Comparison of ENCODE assay signal across 8 cellular contexts in the genomic region with DNA sequence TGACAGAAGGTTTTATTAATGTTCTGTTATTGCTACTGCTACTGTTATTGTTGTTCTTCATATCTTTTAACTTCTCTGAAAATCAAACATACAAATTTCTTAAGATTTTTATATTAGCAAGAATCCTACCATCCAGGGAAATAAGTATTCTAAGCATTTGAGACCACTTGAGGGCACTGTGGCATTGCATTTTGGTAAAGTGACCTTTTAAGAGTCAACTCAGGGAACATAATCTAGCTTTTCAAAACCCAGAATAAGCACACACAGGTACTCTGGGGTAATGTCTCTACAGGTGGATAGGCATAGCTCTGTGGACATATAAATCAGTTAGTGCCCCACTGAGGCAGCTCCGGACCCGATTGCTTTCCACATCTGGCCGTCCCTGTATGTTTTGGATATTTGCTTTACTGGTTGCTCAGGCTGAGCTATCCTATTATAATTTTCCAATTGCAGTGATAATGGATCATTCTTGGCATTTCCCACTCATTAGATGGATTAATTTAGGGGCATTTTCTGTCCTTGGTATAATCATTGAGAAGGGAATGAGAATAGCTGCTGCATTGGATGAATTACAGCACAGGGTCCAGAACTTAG.
DNase-seq lines count a peak whose midpoint lies in the region; ATAC-seq, FAIRE-seq and TF ChIP-seq lines count a peak whose summit lies in the region.

No MANE protein-coding gene starts in this region.

- H3K79me1 ChIP-seq in H1 (ENCODE audit: low read depth, low read length), result no peaks in the 10 kb centered on the region

- H2BK20ac ChIP-seq in H1 (ENCODE audit: low read length), result 0 out of 2 replicates have a peak overlapping the region, but pooled peaks have one; percentile 9

- H2AFZ ChIP-seq in H1 (ENCODE audit: low read length), result peak overlapping the region; percentile 65; the same call in 1 of the 2 replicates
- H2AFZ ChIP-seq in neural cell (ENCODE audit: low read depth, low read length), result no peak overlapping the region

- H2BK5ac ChIP-seq in H1 (ENCODE audit: low read depth, low read length), result no peak overlapping the region

- TF ChIP-seq RAD21 in H1 (IDR thresholded peaks at IDR 0.05 in 1 of 2, conservative IDR thresholded peaks at IDR 0.05 in 1 of 2; ENCODE audit: low read depth in 2 of 2, low read length in 2 of 2) (peak; percentile 88 to 89), neural cell (conservative IDR thresholded peaks at IDR 0.05) (peak; percentile 94)

- H2BK15ac ChIP-seq in H1 (ENCODE audit: low read length), result no peak overlapping the region

- H3K9ac ChIP-seq in H1 (replicated peaks in 1 of 4; ENCODE audit: extremely low read depth in 1 of 4, low read depth in 3 of 4, low read length in 3 of 4), result no peak overlapping the region
- H3K9ac ChIP-seq in neural cell (ENCODE audit: low read length), result no peak overlapping the region

- POLR2A ChIA-PET in H1 (lab: Charles Lee; ENCODE audit: partially characterized antibody), result no interaction called here

- H2AK5ac ChIP-seq in H1 (ENCODE audit: low read depth, low read length), result no peak overlapping the region

- CTCF ChIA-PET in H1 (lab: Charles Lee; ENCODE audit: partially characterized antibody), result interaction anchor here (0.6 to 6.6 kb wide), 50 partner anchors 10 to 1597 kb away, joined by 3 to 68 read pairs (median 4); no protein-coding TSS in a partner anchor

- H4K20me1 ChIP-seq in H1 (replicated peaks in 1 of 2; ENCODE audit: control insufficient read depth in 1 of 2, insufficient read depth in 2 of 2, low read length in 2 of 2) (no peaks in the 10 kb centered on the region), neural cell (ENCODE audit: insufficient read depth) (no peaks in the 10 kb centered on the region)

- no peaks in the 10 kb centered on the region; the same call in 1 of the 2 replicates for H3K23me2 ChIP-seq in H1 (ENCODE audit: low read depth, low read length)

- TF ChIP-seq EP300 in H1 (IDR thresholded peaks at IDR 0.05; ENCODE audit: borderline replicate concordance in 1 of 2, low read depth in 2 of 2, low read length in 2 of 2), result no peak
- TF ChIP-seq EP300 in neural cell (conservative IDR thresholded peaks at IDR 0.05; ENCODE audit: poor library complexity, severe bottlenecking), result no peak

- H3K27me3 ChIP-seq in HAP-1 (ENCODE audit: low read depth) (no peaks in the 10 kb centered on the region), H1 (replicated peaks in 1 of 4; ENCODE audit: control insufficient read depth in 3 of 4, extremely low read depth in 1 of 4, insufficient read depth in 3 of 4, low read length in 3 of 4) (no peaks in the 10 kb centered on the region), neural cell (ENCODE audit: insufficient read depth, low read depth, low read length) (no peaks in the 10 kb centered on the region)

- H3K79me2 ChIP-seq in H1 (ENCODE audit: control insufficient read depth in 1 of 2, insufficient read depth in 2 of 2, low read length in 2 of 2) (no peaks in the 10 kb centered on the region), neural cell (replicated peaks; ENCODE audit: insufficient read depth, low read length) (no peaks in the 10 kb centered on the region)

- no peak overlapping the region for H3K56ac ChIP-seq in H1 (replicated peaks; ENCODE audit: insufficient read length, low read depth, low read length)

- H3K36me3 Mint-ChIP-seq in activated naive CD4-positive, alpha-beta T cell treated with anti-CD3 and anti-CD28 coated beads, Interleukin-2, amount 50 U/mL, for 72 hours, result peaks cover 0 to 7% of the 10 kb centered on the region in 2 donors

- WGBS in H1 (ENCODE audit: extremely low coverage in 1 of 2, insufficient coverage in 1 of 2, insufficient read length in 1 of 2, insufficient replicate concordance in 2 of 2, low coverage in 1 of 2, low lambda C conversion rate in 2 of 2, missing lambda C conversion rate in 1 of 2), 2 experiments, result 87% methylated on average over 3 of the region's 3 CpGs; no CpG with 5 or more reads in 1 of the 2 experiments

- H3K4me2 ChIP-seq in H1 (ENCODE audit: insufficient read depth in 1 of 2, low read depth in 2 of 2, low read length in 2 of 2), result no peak overlapping the region
- no peak overlapping the region for H3K4me2 ChIP-seq in neural cell (ENCODE audit: low read length)

- in situ Hi-C loops in HAP-1 (cut with MboI; ENCODE audit: low sequenced_read_pairs), result loop anchor here (25.0 kb wide), 1 partner anchor 1651 kb away; the partner anchor contains the start of gene CDH11

- ATAC-seq in activated naive CD4-positive, alpha-beta T cell treated with anti-CD3 and anti-CD28 coated beads, Interleukin-2, amount 50 U/mL, for 72 hours, result no peak
- ATAC-seq in HG03354 (IDR thresholded peaks at IDR 0.05; ENCODE audit: poor library complexity, severe bottlenecking, unreplicated experiment), result no peak

- peaks cover 33 to 37% of the 10 kb centered on the region in 2 donors for H3K9me3 Mint-ChIP-seq in activated naive CD4-positive, alpha-beta T cell treated with anti-CD3 and anti-CD28 coated beads, Interleukin-2, amount 50 U/mL, for 72 hours

- H4K91ac ChIP-seq in H1 (replicated peaks; ENCODE audit: insufficient read length, low read length), result no peak overlapping the region

- H3K14ac ChIP-seq in H1 (ENCODE audit: insufficient read length), result no peak overlapping the region

- no peak overlapping the region for H4K5ac ChIP-seq in H1 (ENCODE audit: insufficient read length, low read depth, low read length)

- no peaks in the 10 kb centered on the region for H3K9me3 ChIP-seq in HAP-1
- no peaks in the 10 kb centered on the region for H3K9me3 ChIP-seq in H1 (ENCODE audit: insufficient read depth in 2 of 2, low read depth in 1 of 2, low read length in 1 of 2)
- no peaks in the 10 kb centered on the region for H3K9me3 ChIP-seq in neural cell (ENCODE audit: low read length)

- H3K4me1 ChIP-seq in HAP-1, result no peaks in the 10 kb centered on the region
- H3K4me1 ChIP-seq in H1 (replicated peaks in 1 of 4; ENCODE audit: control insufficient read depth in 3 of 4, insufficient read depth in 4 of 4, low read length in 3 of 4), result peaks cover 0 to 3% (median 0%) of the 10 kb centered on the region in 4 experiments; a peak in 1 of 7 replicates

- H3K4me3 ChIP-seq in HAP-1, result no peak overlapping the region
- H3K4me3 ChIP-seq in H1 (ENCODE audit: extremely low read depth in 1 of 4, insufficient read depth in 2 of 4, low read depth in 3 of 4, low read length in 4 of 4), result no peak overlapping the region
- no peak overlapping the region for H3K4me3 ChIP-seq in neural cell (ENCODE audit: low read length)

- H2BK12ac ChIP-seq in H1 (ENCODE audit: low read depth, low read length), result no peak overlapping the region

- no peak overlapping the region for H4K8ac ChIP-seq in H1 (ENCODE audit: extremely low read depth, insufficient read depth, low read length)

- peak; percentile 55 for FAIRE-seq in H1 (lab: Jason Lieb, UNC)

- no peak overlapping the region for H3K27ac Mint-ChIP-seq in activated naive CD4-positive, alpha-beta T cell treated with anti-CD3 and anti-CD28 coated beads, Interleukin-2, amount 50 U/mL, for 72 hours

- no peak overlapping the region for H3K23ac ChIP-seq in H1 (ENCODE audit: insufficient read length)

- DNase-seq in HAP-1 (ENCODE audit: low spot score in 2 of 2) (peak; percentile 20 to 42), NCI-H748 (lab: John Stamatoyannopoulos, UW; ENCODE audit: unreplicated experiment) (peak; percentile 71), H1 (ENCODE audit: low read depth in 1 of 2, low spot score in 2 of 2) (peak in 1 of 2 experiments; percentile 50), NOMO-1 treated with dmso at 0.1 percent for 144 hours (lab: John Stamatoyannopoulos, UW; ENCODE audit: unreplicated experiment) (no peak)
- no peak for DNase-seq in activated naive CD4-positive, alpha-beta T cell treated with anti-CD3 and anti-CD28 coated beads, Interleukin-2, amount 50 U/mL, for 72 hours (ENCODE audit: low spot score in 2 of 2)
- DNase-seq in effector CD8-positive, alpha-beta T cell (lab: John Stamatoyannopoulos, UW), result no peak

- H3K4ac ChIP-seq in H1 (replicated peaks; ENCODE audit: insufficient read length, low read depth, low read length), result no peak overlapping the region

- H3K27ac ChIP-seq in H1 (ENCODE audit: low read depth, low read length) (no peak overlapping the region), neural cell (ENCODE audit: low read length) (no peak overlapping the region)

- no peak for TF ChIP-seq POLR2A in H1 (IDR thresholded peaks at IDR 0.05; ENCODE audit: control extremely low read depth in 1 of 2, low read depth in 2 of 2, low read length in 2 of 2)

- H3K18ac ChIP-seq in H1 (ENCODE audit: extremely low read depth, low read length), result no peak overlapping the region

- H3F3A ChIP-seq in neural cell (ENCODE audit: insufficient read depth, low read length, poor library complexity, severe bottlenecking), result no peaks in the 10 kb centered on the region

- no peaks in the 10 kb centered on the region for H3K36me3 ChIP-seq in HAP-1 (replicated peaks)
- no peaks in the 10 kb centered on the region for H3K36me3 ChIP-seq in H1 (ENCODE audit: control insufficient read depth in 2 of 4, insufficient read depth in 4 of 4, low read length in 3 of 4)
- H3K36me3 ChIP-seq in neural cell (ENCODE audit: insufficient read depth, low read length), result no peaks in the 10 kb centered on the region

- H2BK120ac ChIP-seq in H1 (replicated peaks; ENCODE audit: low read depth, low read length), result no peak overlapping the region

- TF ChIP-seq CTCF in H1 (IDR thresholded peaks at IDR 0.05; ENCODE audit: control extremely low read depth in 1 of 3, insufficient read depth in 1 of 3, low read depth in 1 of 3, low read length in 3 of 3), result peak in 2 of 3 experiments; percentile 46 to 52; a peak in 2 of 4 replicates
- TF ChIP-seq CTCF in neural cell (IDR thresholded peaks at IDR 0.05; ENCODE audit: poor library complexity, severe bottlenecking), result peak; percentile 87

- H3K9me2 ChIP-seq in neural cell (ENCODE audit: insufficient read depth, low read length), result no peaks in the 10 kb centered on the region

TF ChIP-seq in H1, 55 proteins besides CTCF, POLR2A, EP300 and RAD21 (continues in another document):
- TF ChIP-seq CEBPB (IDR thresholded peaks at IDR 0.05; ENCODE audit: low read depth, low read length) (no peak), PHF8 (conservative IDR thresholded peaks at IDR 0.05; ENCODE audit: low read depth, low read length) (no peak), SUZ12 (IDR thresholded peaks at IDR 0.05; ENCODE audit: low read length) (no peak), TEAD4 (IDR thresholded peaks at IDR 0.05; ENCODE audit: low read depth, low read length) (no peak), ASH2L (IDR thresholded peaks at IDR 0.05; ENCODE audit: low read length) (no peak), HDAC6 (IDR thresholded peaks at IDR 0.05; ENCODE audit: low read depth, low read length) (no peak)

TF ChIP-seq in neural cell, 6 proteins besides CTCF, POLR2A, EP300 and RAD21:
- TF ChIP-seq SMC3 (conservative IDR thresholded peaks at IDR 0.05; ENCODE audit: poor library complexity) (peak; percentile 92), POLR2AphosphoS5 (IDR thresholded peaks at IDR 0.05) (no peak), TAF1 (IDR thresholded peaks at IDR 0.05; ENCODE audit: low read depth) (no peak)

Comparison
In these comparisons a context has a peak if more than half of its experiments do, and no peak if none do; other contexts are left out.
1. DNase-seq: peak in HAP-1 (2 of 2) and NCI-H748 (single experiment); none in activated naive CD4-positive, alpha-beta T cell treated with anti-CD3 and anti-CD28 coated beads, Interleukin-2, amount 50 U/mL, for 72 hours (0 of 2), effector CD8-positive, alpha-beta T cell (single experiment) and NOMO-1 treated with dmso at 0.1 percent for 144 hours (single experiment).